25 cellular contexts compared by ENCODE assay signal in the genomic region with DNA sequence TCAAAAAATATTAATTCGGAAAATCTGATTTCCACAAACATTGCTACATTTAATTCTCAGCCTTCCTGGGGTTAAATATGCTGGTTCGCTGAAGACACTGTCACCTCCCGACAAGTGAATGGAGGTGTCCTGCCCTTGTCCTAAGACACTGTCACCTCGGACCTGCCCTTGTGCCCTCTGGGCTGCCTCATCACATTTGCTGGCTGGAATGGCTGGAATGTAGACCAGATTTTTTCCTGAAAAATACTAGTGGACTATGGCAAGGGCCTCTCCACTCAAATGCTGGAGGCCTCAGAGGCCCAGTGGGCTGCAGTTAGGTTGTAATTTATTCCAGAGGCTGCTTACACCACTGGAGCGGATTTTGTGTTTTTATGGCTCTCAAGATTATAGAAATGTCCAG. TPM values are rescaled to one million over a fixed set of nuclear protein-coding genes. Genes with fewer than 3 reads are reported as not detected.
"Had no signal": no experiment of that assay in that cellular context is flagged by ENCODE, and none has a peak within 500 bp of the region (broad histone marks: within the 10 kb centered on the region; RNA-seq: fewer than 3 reads in every experiment).

No MANE protein-coding gene starts in this region.

- DNase-seq: activated CD4-positive, alpha-beta memory T cell treated with anti-CD3 and anti-CD28 coated beads for 36 hours; activated CD4-positive, alpha-beta T cell treated with anti-CD3 and anti-CD28 coated beads, Interleukin-2, amount 10 ng/mL, durations not matched to agents 7 days and 5 days; activated CD4-positive, CD25-positive, alpha-beta regulatory T cell; activated effector memory CD4-positive, alpha-beta T cell treated with Interleukin-2 at 50 U/mL for 16 hours; activated naive CD4-positive, alpha-beta T cell; activated T-cell treated with anti-CD3 and anti-CD28 coated beads, Interleukin-2, amount 50 U/mL, for 72 hours; KBM-7; NCI-H1048; NCI-H146; NCI-H187 treated with DMSO at 0.1 percent for 48 hours; NCI-H2081 treated with DMSO at 0.1 percent for 48 hours; NCI-H446; NCI-H524; PC-9; SIG-M5; T-helper 1 cell had no signal

- H3K9me3 Mint-ChIP-seq: activated CD4-positive, alpha-beta memory T cell treated with anti-CD3 and anti-CD28 coated beads for 36 hours; activated CD4-positive, alpha-beta T cell treated with anti-CD3 and anti-CD28 coated beads, Interleukin-2, amount 10 ng/mL, durations not matched to agents 7 days and 5 days; activated naive CD4-positive, alpha-beta T cell treated with anti-CD3 and anti-CD28 coated beads, Interleukin-2, amount 50 U/mL, for 24 hours; central memory CD8-positive, alpha-beta T cell had no signal

- H3K27me3 ChIP-seq: ascending aorta had no signal

- H2AFZ ChIP-seq: PC-9 had no signal

- H3K9me3 ChIP-seq: ascending aorta had no signal

- H3K4me3 Mint-ChIP-seq: activated CD4-positive, alpha-beta memory T cell treated with anti-CD3 and anti-CD28 coated beads for 36 hours; activated CD4-positive, alpha-beta T cell treated with anti-CD3 and anti-CD28 coated beads, Interleukin-2, amount 10 ng/mL, durations not matched to agents 7 days and 5 days; activated naive CD4-positive, alpha-beta T cell treated with anti-CD3 and anti-CD28 coated beads, Interleukin-2, amount 50 U/mL, for 24 hours; activated T-cell treated with anti-CD3 and anti-CD28 coated beads, Interleukin-2, amount 50 U/mL, for 72 hours; brain; central memory CD8-positive, alpha-beta T cell had no signal

- H3K4me2 ChIP-seq: PC-9 had no signal

- H3K4me1 Mint-ChIP-seq: activated CD4-positive, alpha-beta T cell treated with anti-CD3 and anti-CD28 coated beads, Interleukin-2, amount 10 ng/mL, durations not matched to agents 7 days and 5 days; activated naive CD4-positive, alpha-beta T cell treated with anti-CD3 and anti-CD28 coated beads, Interleukin-2, amount 50 U/mL, for 24 hours; brain; central memory CD8-positive, alpha-beta T cell had no signal

- H3K27ac Mint-ChIP-seq: activated CD4-positive, alpha-beta memory T cell treated with anti-CD3 and anti-CD28 coated beads for 36 hours; activated CD4-positive, alpha-beta T cell treated with anti-CD3 and anti-CD28 coated beads, Interleukin-2, amount 10 ng/mL, durations not matched to agents 7 days and 5 days; activated naive CD4-positive, alpha-beta T cell treated with anti-CD3 and anti-CD28 coated beads, Interleukin-2, amount 50 U/mL, for 24 hours; activated T-cell treated with anti-CD3 and anti-CD28 coated beads, Interleukin-2, amount 50 U/mL, for 72 hours; brain had no signal

- H3K27ac ChIP-seq: ascending aorta, PC-9, VCaP had no signal

- H3K36me3 Mint-ChIP-seq: activated CD4-positive, alpha-beta memory T cell treated with anti-CD3 and anti-CD28 coated beads for 36 hours; activated naive CD4-positive, alpha-beta T cell treated with anti-CD3 and anti-CD28 coated beads, Interleukin-2, amount 50 U/mL, for 24 hours had no signal

- H3K4me1 ChIP-seq: ascending aorta had no signal

- H3K4me3 ChIP-seq: ascending aorta, PC-9 had no signal

- H3K36me3 ChIP-seq: ascending aorta had no signal

RNA-seq across cellular contexts. Expression of gene CACNA1B, which starts 28.2 kb away (rescaled TPM):
- total RNA-seq: activated CD4-positive, alpha-beta T cell treated with anti-CD3 and anti-CD28 coated beads, Interleukin-2, amount 10 ng/mL, durations not matched to agents 7 days and 5 days; activated CD8-positive, alpha-beta memory T cell treated with anti-CD3 and anti-CD28 coated beads for 36 hours; ascending aorta; LHCN-M2; M059J; PC-9; T-helper 2 cell treated with Interferon-gamma antibody and Interleukin-4, amounts not matched to agents 100 ng/mL and 5 ng/mL, for 36 hours had no signal
